In the genomic region with DNA sequence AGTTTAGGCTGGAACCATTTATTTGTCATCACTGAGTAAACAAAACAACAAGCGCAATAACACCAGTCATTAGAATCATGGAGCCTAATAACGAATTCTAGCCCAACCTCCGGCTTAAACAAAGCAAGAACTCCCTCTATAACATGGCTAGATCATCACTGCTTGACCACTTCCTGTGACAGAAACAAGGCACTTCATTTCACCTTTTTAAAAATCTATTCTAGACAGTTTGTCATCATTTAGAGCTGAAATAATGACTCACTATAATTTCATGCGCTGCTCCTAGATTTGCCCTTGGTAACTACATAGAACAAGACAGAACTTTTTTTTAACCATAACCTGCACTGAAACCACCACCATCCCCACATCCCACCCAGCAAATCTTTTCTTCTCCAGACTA, we compare ENCODE assay signal across 8 cellular contexts.
DNase-seq lines count a peak whose midpoint lies in the region; ATAC-seq and TF ChIP-seq lines count a peak whose summit lies in the region.
"Had no signal": no experiment of that assay in that cellular context is flagged by ENCODE, and none has a peak within 500 bp of the region (broad histone marks: within the 10 kb centered on the region; RNA-seq: fewer than 3 reads in every experiment).

No MANE protein-coding gene starts in this region.

- DNase-seq in T-cell = no peak
- DNase-seq in natural killer cell treated with Interleukin-12 subunit alpha and Interleukin-12 subunit beta and Interleukin-15 and Interleukin-18, amount 100 ng/mL, for 72 hours (ENCODE audit: low spot score) = no peak
- DNase-seq in foreskin melanocyte = no peak
- no peak for DNase-seq in ascending aorta (ENCODE audit: low spot score in 2 of 2)
- DNase-seq in glutamatergic neuron = no peak

- H3K36me3 ChIP-seq in ascending aorta = no peaks in the 10 kb centered on the region

- peak overlapping the region; percentile 1 to 20 for H3K27ac Mint-ChIP-seq in T-cell
- H3K27ac Mint-ChIP-seq in natural killer cell treated with Interleukin-12 subunit alpha and Interleukin-12 subunit beta and Interleukin-15 and Interleukin-18, amount 100 ng/mL, for 72 hours = peak overlapping the region; percentile 64 to 73
- H3K27ac Mint-ChIP-seq in glutamatergic neuron (ENCODE audit: unreplicated experiment) = no peak overlapping the region

- CTCF ChIA-PET in T-cell (lab: Charles Lee) = interaction anchor here in 1 of 2 donors (0.6 kb wide), 1 partner anchor 78 kb away, joined by 3 read pairs; no protein-coding TSS in a partner anchor

- no peak overlapping the region for H3K4me3 ChIP-seq in ascending aorta

- intact Hi-C loops in ascending aorta (cut with DNase I) = no loop called here

- TF ChIP-seq CTCF in ascending aorta (IDR thresholded peaks at IDR 0.05) = no peak
- TF ChIP-seq CTCF in glutamatergic neuron (IDR thresholded peaks at IDR 0.05; ENCODE audit: partially characterized antibody, unreplicated experiment) = no peak

- no peaks in the 10 kb centered on the region for H3K27me3 ChIP-seq in ascending aorta

- H3K27me3 Mint-ChIP-seq in T-cell = no peaks in the 10 kb centered on the region
- no peaks in the 10 kb centered on the region for H3K27me3 Mint-ChIP-seq in natural killer cell treated with Interleukin-12 subunit alpha and Interleukin-12 subunit beta and Interleukin-15 and Interleukin-18, amount 100 ng/mL, for 72 hours
- H3K27me3 Mint-ChIP-seq in glutamatergic neuron (ENCODE audit: unreplicated experiment) = peaks cover 2% of the 10 kb centered on the region

- H3K36me3 Mint-ChIP-seq in T-cell = peaks cover 5% of the 10 kb centered on the region
- no peaks in the 10 kb centered on the region for H3K36me3 Mint-ChIP-seq in natural killer cell treated with Interleukin-12 subunit alpha and Interleukin-12 subunit beta and Interleukin-15 and Interleukin-18, amount 100 ng/mL, for 72 hours
- H3K36me3 Mint-ChIP-seq in glutamatergic neuron (ENCODE audit: unreplicated experiment) = no peaks in the 10 kb centered on the region

- no peak overlapping the region for H3K27ac ChIP-seq in ascending aorta

- no peak overlapping the region for H3K4me3 Mint-ChIP-seq in T-cell
- peak overlapping the region; percentile 69 for H3K4me3 Mint-ChIP-seq in natural killer cell treated with Interleukin-12 subunit alpha and Interleukin-12 subunit beta and Interleukin-15 and Interleukin-18, amount 100 ng/mL, for 72 hours
- no peak overlapping the region for H3K4me3 Mint-ChIP-seq in glutamatergic neuron (ENCODE audit: unreplicated experiment)
- H3K4me3 Mint-ChIP-seq: neural crest cell had no signal

- ATAC-seq in GM18520 (IDR thresholded peaks at IDR 0.05; ENCODE audit: unreplicated experiment) (peak; percentile 47), HG02759 (IDR thresholded peaks at IDR 0.05; ENCODE audit: unreplicated experiment) (peak; percentile 34), T-cell (replicated peaks in 1 of 4) (peak in 1 of 4 experiments; percentile 63)
- peak; percentile 89 to 92 for ATAC-seq in natural killer cell treated with Interleukin-12 subunit alpha and Interleukin-12 subunit beta and Interleukin-15 and Interleukin-18, amount 100 ng/mL, for 72 hours

- H3K4me1 ChIP-seq in ascending aorta = no peaks in the 10 kb centered on the region

- H3K4me1 Mint-ChIP-seq in T-cell = peaks cover 56 to 75% (median 75%) of the 10 kb centered on the region in 3 donors
- peaks cover 61 to 69% of the 10 kb centered on the region in 2 donors for H3K4me1 Mint-ChIP-seq in natural killer cell treated with Interleukin-12 subunit alpha and Interleukin-12 subunit beta and Interleukin-15 and Interleukin-18, amount 100 ng/mL, for 72 hours (ENCODE audit: low read depth in 2 of 2)
- H3K4me1 Mint-ChIP-seq in glutamatergic neuron (ENCODE audit: low read depth, unreplicated experiment) = peaks cover 4% of the 10 kb centered on the region
- H3K4me1 Mint-ChIP-seq: neural crest cell had no signal

- H3K9me3 ChIP-seq in ascending aorta = no peaks in the 10 kb centered on the region

- POLR2A ChIA-PET in T-cell (lab: Charles Lee) = interaction anchor here in 1 of 2 donors (0.6 kb wide), 1 partner anchor 11 kb away, joined by 13 read pairs; no protein-coding TSS in a partner anchor

- H3K9me3 Mint-ChIP-seq in T-cell (no peaks in the 10 kb centered on the region), glutamatergic neuron (ENCODE audit: unreplicated experiment) (peaks cover 2% of the 10 kb centered on the region)
- peaks cover 3% of the 10 kb centered on the region for H3K9me3 Mint-ChIP-seq in natural killer cell treated with Interleukin-12 subunit alpha and Interleukin-12 subunit beta and Interleukin-15 and Interleukin-18, amount 100 ng/mL, for 72 hours
- H3K9me3 Mint-ChIP-seq: neural crest cell had no signal
